ENCODE assay signal across 29 cellular contexts in the genomic region with DNA sequence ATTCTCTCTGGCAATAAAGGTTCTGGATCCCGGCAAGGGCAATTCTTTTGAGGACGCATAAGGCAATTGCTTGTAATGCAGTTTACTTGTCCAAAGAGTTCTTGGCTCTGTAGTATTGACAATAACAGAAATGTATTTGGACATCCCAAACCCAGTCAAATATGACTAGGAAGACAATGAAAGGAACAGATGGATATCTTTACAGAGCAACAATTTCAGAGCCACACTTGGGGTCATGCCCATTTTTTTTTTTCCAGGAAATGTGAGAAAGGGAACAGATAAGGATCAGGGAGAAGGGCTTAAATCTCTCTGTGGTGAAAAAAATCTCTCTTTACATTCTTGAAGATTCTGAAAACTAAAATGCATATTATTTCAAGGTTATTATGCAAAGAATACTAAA. TPM values are rescaled to one million over a fixed set of nuclear protein-coding genes. Genes with fewer than 3 reads are reported as not detected.
"Had no signal": no experiment of that assay in that cellular context is flagged by ENCODE, and none has a peak within 500 bp of the region (broad histone marks: within the 10 kb centered on the region; RNA-seq: fewer than 3 reads in every experiment).

No MANE protein-coding gene starts in this region.

- H3K36me3 ChIP-seq: cardiac muscle cell, colonic mucosa had no signal

- DNase-seq: activated B cell treated with CpG ODN at 0.5 μM for 24 hours; activated CD4-positive, alpha-beta memory T cell treated with anti-CD3 and anti-CD28 coated beads for 36 hours; activated CD4-positive, alpha-beta T cell treated with anti-CD3 and anti-CD28 coated beads, Interleukin-2, amount 10 ng/mL, durations not matched to agents 7 days and 5 days; activated CD8-positive, alpha-beta memory T cell treated with anti-CD3 and anti-CD28 coated beads for 24 hours; activated gamma-delta T cell; activated naive CD4-positive, alpha-beta T cell treated with anti-CD3 and anti-CD28 coated beads for 36 hours; activated T-cell treated with anti-CD3 and anti-CD28 coated beads, Interleukin-2, amount 50 U/mL, for 48 hours; amygdala; colonic mucosa; KG1; NCI-H1105; NCI-H1436; NCI-H187; NCI-H2081; NCI-H2227 treated with DMSO at 0.1 percent for 48 hours; NCI-H526; NCI-H82; SHP77; T-cell; T-helper 2 cell; T1000 had no signal

- ATAC-seq: activated T-helper 17 cell treated with anti-CD3 and anti-CD28 coated beads, Interleukin-2, amount 50 U/mL, for 72 hours; T-cell had no signal

- H3K4me3 ChIP-seq: cardiac muscle cell, colonic mucosa had no signal

- H3K4me1 ChIP-seq: colonic mucosa had no signal

- H3K27ac ChIP-seq: cardiac muscle cell, colonic mucosa had no signal

- H3K27me3 ChIP-seq: cardiac muscle cell, colonic mucosa had no signal

- H3K9me3 ChIP-seq: colonic mucosa had no signal

RNA-seq across cellular contexts. Expression of gene GK2, which starts 12.1 kb away (rescaled TPM):
- total RNA-seq: activated B cell treated with CpG ODN at 0.5 μM for 24 hours; activated CD4-positive, alpha-beta memory T cell treated with anti-CD3 and anti-CD28 coated beads for 36 hours; activated CD4-positive, alpha-beta T cell treated with anti-CD3 and anti-CD28 coated beads, Interleukin-2, amount 10 ng/mL, durations not matched to agents 7 days and 5 days; activated naive CD4-positive, alpha-beta T cell treated with anti-CD3 and anti-CD28 coated beads for 36 hours; activated T-helper 17 cell treated with anti-CD3 and anti-CD28 coated beads, Interleukin-2, amount 50 U/mL, for 72 hours; astrocyte; cardiac muscle cell; cerebellum; colonic mucosa; LHCN-M2; MCF 10A; NCI-H460; SK-MEL-5; T-cell had no signal
- polyA plus RNA-seq: cardiac muscle cell had no signal
